2 cellular contexts compared by ENCODE assay signal in genomic region chr3:171384101-171384891, GRCh38.
A peak's percentile ranks its signal among the peaks of the same experiment; 100 is the strongest.
TF ChIP-seq lines count a peak whose summit lies in the region.

No MANE protein-coding gene starts in this region.

TF ChIP-seq in H1, 55 proteins besides CTCF, POLR2A, EP300 and RAD21 (continued from another document):
- TF ChIP-seq BACH1 (IDR thresholded peaks at IDR 0.05; ENCODE audit: low read length), result no peak
- no peak for TF ChIP-seq ATF3 (IDR thresholded peaks at IDR 0.05; ENCODE audit: insufficient read depth, low read depth, low read length)
- no peak for TF ChIP-seq NRF1 (IDR thresholded peaks at IDR 0.05; ENCODE audit: low read depth, low read length)
- no peak for TF ChIP-seq CREB1 (IDR thresholded peaks at IDR 0.05)
- no peak for TF ChIP-seq SAP30 (IDR thresholded peaks at IDR 0.05; ENCODE audit: insufficient read depth, insufficient replicate concordance, low read length)

TF ChIP-seq in neural cell, 6 proteins besides CTCF, POLR2A, EP300 and RAD21 (continued from another document):
- TF ChIP-seq REST (IDR thresholded peaks at IDR 0.05; ENCODE audit: borderline replicate concordance) (peak; percentile 54), TAF1 (IDR thresholded peaks at IDR 0.05; ENCODE audit: low read depth) (no peak)
